In genomic region chr12:12364787-12365441, GRCh38 we compare ENCODE assay signal across 19 cellular contexts. TPM values are rescaled to one million over a fixed set of nuclear protein-coding genes. Genes with fewer than 3 reads are reported as not detected.
DNase-seq lines count a peak whose midpoint lies in the region; ATAC-seq and TF ChIP-seq lines count a peak whose summit lies in the region.
"Had no signal": no experiment of that assay in that cellular context is flagged by ENCODE, and none has a peak within 500 bp of the region (broad histone marks: within the 10 kb centered on the region; RNA-seq: fewer than 3 reads in every experiment).

No MANE protein-coding gene starts in this region.

- no peaks in the 10 kb centered on the region for H3K9me3 ChIP-seq in CD8-positive, alpha-beta T cell (ENCODE audit: low read length)
- no peaks in the 10 kb centered on the region for H3K9me3 ChIP-seq in right atrium auricular region
- H3K9me3 ChIP-seq: BE2C had no signal

- H3K4me1 ChIP-seq in CD8-positive, alpha-beta T cell (ENCODE audit: insufficient read depth, low read length) = peaks cover 15% of the 10 kb centered on the region
- H3K4me1 ChIP-seq in right atrium auricular region = peaks cover 0 to 4% of the 10 kb centered on the region in 2 donors

- H3K9me3 Mint-ChIP-seq in activated CD8-positive, alpha-beta T cell treated with anti-CD3 and anti-CD28 coated beads for 36 hours = no peaks in the 10 kb centered on the region
- H3K9me3 Mint-ChIP-seq in activated CD8-positive, alpha-beta T cell treated with anti-CD3 and anti-CD28 coated beads, Interleukin-2, amount 10 ng/mL, durations not matched to agents 7 days and 5 days (ENCODE audit: insufficient read depth) = no peaks in the 10 kb centered on the region
- H3K9me3 Mint-ChIP-seq in CD8-positive, alpha-beta T cell = no peaks in the 10 kb centered on the region
- H3K9me3 Mint-ChIP-seq: HFFc6 had no signal

- no peak for TF ChIP-seq CTCF in activated CD8-positive, alpha-beta T cell treated with anti-CD3 and anti-CD28 coated beads for 36 hours (IDR thresholded peaks at IDR 0.05)
- TF ChIP-seq CTCF in CD8-positive, alpha-beta T cell (IDR thresholded peaks at IDR 0.05) = no peak
- TF ChIP-seq CTCF in right atrium auricular region (IDR thresholded peaks at IDR 0.05) = no peak

- no peaks in the 10 kb centered on the region for H3K36me3 ChIP-seq in CD8-positive, alpha-beta T cell (ENCODE audit: insufficient read depth, low read length)
- H3K36me3 ChIP-seq in right atrium auricular region = peaks cover 8% of the 10 kb centered on the region
- H3K36me3 ChIP-seq: BE2C had no signal

- H3K4me1 Mint-ChIP-seq in activated CD8-positive, alpha-beta T cell treated with anti-CD3 and anti-CD28 coated beads for 36 hours (ENCODE audit: low read depth) = peaks cover 42% of the 10 kb centered on the region
- peaks cover 45% of the 10 kb centered on the region for H3K4me1 Mint-ChIP-seq in activated CD8-positive, alpha-beta T cell treated with anti-CD3 and anti-CD28 coated beads, Interleukin-2, amount 10 ng/mL, durations not matched to agents 7 days and 5 days (ENCODE audit: low read depth)
- peaks cover 50% of the 10 kb centered on the region for H3K4me1 Mint-ChIP-seq in CD8-positive, alpha-beta T cell (ENCODE audit: low read depth)

- POLR2A ChIA-PET in activated CD8-positive, alpha-beta T cell treated with anti-CD3 and anti-CD28 coated beads for 36 hours (lab: Charles Lee) = interaction anchor here (1.2 to 3.8 kb wide), 2 partner anchors 7 to 227 kb away, joined by 3 to 18 read pairs; partner anchors contain the start of gene BORCS5
- POLR2A ChIA-PET in activated CD8-positive, alpha-beta T cell treated with anti-CD3 and anti-CD28 coated beads, Interleukin-2, amount 10 ng/mL, durations not matched to agents 7 days and 5 days (lab: Charles Lee) = interaction anchor here (1.2 to 2.9 kb wide), 2 partner anchors 7 to 359 kb away, joined by 3 to 12 read pairs; partner anchors contain the start of gene BORCS5
- POLR2A ChIA-PET in CD8-positive, alpha-beta T cell (lab: Charles Lee) = no interaction called here

- H3K4me3 ChIP-seq in CD8-positive, alpha-beta T cell (ENCODE audit: low read depth, low read length) = no peak overlapping the region
- no peak overlapping the region for H3K4me3 ChIP-seq in right atrium auricular region
- H3K4me3 ChIP-seq: MG63 had no signal

- peak overlapping the region; percentile 18 for H3K27ac Mint-ChIP-seq in activated CD8-positive, alpha-beta T cell treated with anti-CD3 and anti-CD28 coated beads for 36 hours
- H3K27ac Mint-ChIP-seq in activated CD8-positive, alpha-beta T cell treated with anti-CD3 and anti-CD28 coated beads, Interleukin-2, amount 10 ng/mL, durations not matched to agents 7 days and 5 days = no peak overlapping the region
- H3K27ac Mint-ChIP-seq in CD8-positive, alpha-beta T cell = peak overlapping the region; percentile 55
- H3K27ac Mint-ChIP-seq: HFFc6 had no signal

- H3K36me3 Mint-ChIP-seq in activated CD8-positive, alpha-beta T cell treated with anti-CD3 and anti-CD28 coated beads for 36 hours (ENCODE audit: low read depth) = peaks cover 50% of the 10 kb centered on the region
- peaks cover 35% of the 10 kb centered on the region for H3K36me3 Mint-ChIP-seq in activated CD8-positive, alpha-beta T cell treated with anti-CD3 and anti-CD28 coated beads, Interleukin-2, amount 10 ng/mL, durations not matched to agents 7 days and 5 days (ENCODE audit: low read depth)
- peaks cover 43% of the 10 kb centered on the region for H3K36me3 Mint-ChIP-seq in CD8-positive, alpha-beta T cell

- ATAC-seq in activated CD8-positive, alpha-beta T cell treated with anti-CD3 and anti-CD28 coated beads for 36 hours = no peak
- no peak for ATAC-seq in activated CD8-positive, alpha-beta T cell treated with anti-CD3 and anti-CD28 coated beads, Interleukin-2, amount 10 ng/mL, durations not matched to agents 7 days and 5 days
- ATAC-seq in CD8-positive, alpha-beta T cell = no peak
- ATAC-seq in GM18861 (IDR thresholded peaks at IDR 0.05; ENCODE audit: unreplicated experiment) = no peak
- ATAC-seq: HepG2 had no signal

- no peak overlapping the region for H3K27ac ChIP-seq in CD8-positive, alpha-beta T cell (ENCODE audit: low read depth, low read length)
- H3K27ac ChIP-seq in caudate nucleus (ENCODE audit: low read depth, low read length) = peak overlapping the region; percentile 96
- no peak overlapping the region for H3K27ac ChIP-seq in right atrium auricular region

- H3K27me3 ChIP-seq in CD8-positive, alpha-beta T cell (ENCODE audit: insufficient read depth, low read length) = no peaks in the 10 kb centered on the region
- H3K27me3 ChIP-seq in right atrium auricular region = no peaks in the 10 kb centered on the region
- H3K27me3 ChIP-seq: BE2C, MG63 had no signal

- no peak overlapping the region for H3K4me3 Mint-ChIP-seq in activated CD8-positive, alpha-beta T cell treated with anti-CD3 and anti-CD28 coated beads for 36 hours
- no peak overlapping the region for H3K4me3 Mint-ChIP-seq in activated CD8-positive, alpha-beta T cell treated with anti-CD3 and anti-CD28 coated beads, Interleukin-2, amount 10 ng/mL, durations not matched to agents 7 days and 5 days
- H3K4me3 Mint-ChIP-seq in CD8-positive, alpha-beta T cell = no peak overlapping the region
- H3K4me3 Mint-ChIP-seq: HFFc6 had no signal

- intact Hi-C loops in activated CD8-positive, alpha-beta T cell treated with anti-CD3 and anti-CD28 coated beads for 36 hours (cut with micrococcal nuclease) = no loop called here
- intact Hi-C loops in CD8-positive, alpha-beta T cell (cut with DNase I, micrococcal nuclease) = loop anchor here in 1 of 2 experiments (10.0 kb wide), 1 partner anchor 1370 kb away; the partner anchor contains the start of gene TAS2R20

- CTCF ChIA-PET in activated CD8-positive, alpha-beta T cell treated with anti-CD3 and anti-CD28 coated beads for 36 hours (lab: Charles Lee) = interaction anchor here (0.6 to 5.8 kb wide), 5 partner anchors 8 to 72 kb away, joined by 3 to 34 read pairs (median 4); partner anchors contain the start of gene BORCS5
- CTCF ChIA-PET in activated CD8-positive, alpha-beta T cell treated with anti-CD3 and anti-CD28 coated beads, Interleukin-2, amount 10 ng/mL, durations not matched to agents 7 days and 5 days (lab: Charles Lee) = interaction anchor here (0.6 to 2.4 kb wide), 7 partner anchors 8 to 373 kb away, joined by 3 to 12 read pairs (median 3); partner anchors contain the start of genes BORCS5 and MANSC1
- CTCF ChIA-PET in CD8-positive, alpha-beta T cell (lab: Charles Lee) = interaction anchor here (0.6 to 1.0 kb wide), 3 partner anchors 10 to 30 kb away, joined by 3 read pairs; no protein-coding TSS in a partner anchor

- H3K27me3 Mint-ChIP-seq in activated CD8-positive, alpha-beta T cell treated with anti-CD3 and anti-CD28 coated beads for 36 hours = no peaks in the 10 kb centered on the region
- no peaks in the 10 kb centered on the region for H3K27me3 Mint-ChIP-seq in activated CD8-positive, alpha-beta T cell treated with anti-CD3 and anti-CD28 coated beads, Interleukin-2, amount 10 ng/mL, durations not matched to agents 7 days and 5 days (ENCODE audit: low read depth)
- no peaks in the 10 kb centered on the region for H3K27me3 Mint-ChIP-seq in CD8-positive, alpha-beta T cell (ENCODE audit: low read depth)

- no peak for DNase-seq in activated CD8-positive, alpha-beta T cell treated with anti-CD3 and anti-CD28 coated beads for 36 hours
- DNase-seq in activated CD8-positive, alpha-beta T cell treated with anti-CD3 and anti-CD28 coated beads, Interleukin-2, amount 10 ng/mL, durations not matched to agents 7 days and 5 days = no peak
- DNase-seq in CD8-positive, alpha-beta T cell = no peak
- peak in 1 of 61 donors; percentile 1 for DNase-seq in caudate nucleus (lab: John Stamatoyannopoulos, UW)
- peak; percentile 29 for DNase-seq in islet precursor cell
- DNase-seq in COR-L47 (lab: John Stamatoyannopoulos, UW) = no peak
- no peak for DNase-seq in right atrium auricular region (ENCODE audit: low spot score)
- DNase-seq: 8988T, BE2C, DMS153, EL, HFFc6, MG63, NCI-H1092, NCI-H2081 treated with DMSO at 0.1 percent for 48 hours, NCI-H2227 treated with DMSO at 0.1 percent for 48 hours, NCI-H524 had no signal

RNA-seq across cellular contexts. Expression of gene BORCS5, which starts 8.0 kb away (rescaled TPM):
- 10 to 100 TPM; 31.5 to 32.9 TPM for total RNA-seq in activated CD8-positive, alpha-beta T cell treated with anti-CD3 and anti-CD28 coated beads for 36 hours
- total RNA-seq in activated CD8-positive, alpha-beta T cell treated with anti-CD3 and anti-CD28 coated beads, Interleukin-2, amount 10 ng/mL, durations not matched to agents 7 days and 5 days = 10 to 100 TPM; 18.8 to 21.2 TPM
- total RNA-seq in CD8-positive, alpha-beta T cell = 10 to 100 TPM; 33.8 to 38.8 TPM
- 1 to 10 TPM; 6.2 to 8.0 TPM for total RNA-seq in right atrium auricular region

RNA-seq across cellular contexts. Expression of gene MANSC1, which starts 14.9 kb away (rescaled TPM):
- total RNA-seq in activated CD8-positive, alpha-beta T cell treated with anti-CD3 and anti-CD28 coated beads for 36 hours = under 1 TPM; 0.09 to 0.20 TPM
- under 1 TPM in 1 of 2 experiments, not detected in 1; 0.13 TPM for total RNA-seq in activated CD8-positive, alpha-beta T cell treated with anti-CD3 and anti-CD28 coated beads, Interleukin-2, amount 10 ng/mL, durations not matched to agents 7 days and 5 days
- total RNA-seq in CD8-positive, alpha-beta T cell = not detected
- 10 to 100 TPM; 16.5 to 28.0 TPM for total RNA-seq in right atrium auricular region

Comparison
In these comparisons a context has a peak if more than half of its experiments do, and no peak if none do; other contexts are left out.
1. RNA of gene MANSC1, which starts 14.9 kb away (total RNA-seq): 16.5 to 28.0 TPM in right atrium auricular region; 0.09 to 0.20 TPM in activated CD8-positive, alpha-beta T cell treated with anti-CD3 and anti-CD28 coated beads for 36 hours, 0.13 TPM in activated CD8-positive, alpha-beta T cell treated with anti-CD3 and anti-CD28 coated beads, Interleukin-2, amount 10 ng/mL, durations not matched to agents 7 days and 5 days and not detected in CD8-positive, alpha-beta T cell; every median in the first group is over 10 times any median in the second.